ENCODE assay signal across 35 cellular contexts in genomic region chr2:176645494-176645893, GRCh38.
DNase-seq lines count a peak whose midpoint lies in the region; ATAC-seq, FAIRE-seq and TF ChIP-seq lines count a peak whose summit lies in the region.
"Had no signal": no experiment of that assay in that cellular context is flagged by ENCODE, and none has a peak within 500 bp of the region (broad histone marks: within the 10 kb centered on the region; RNA-seq: fewer than 3 reads in every experiment).

No MANE protein-coding gene starts in this region.

- peak overlapping the region; percentile 77 for H4K91ac ChIP-seq in H1 (replicated peaks; ENCODE audit: insufficient read length, low read length)

- H3K18ac ChIP-seq in H1 (ENCODE audit: extremely low read depth, low read length), result peak overlapping the region; percentile 12; the same call in 1 of the 2 replicates

- no peaks in the 10 kb centered on the region for H3K9me1 ChIP-seq in K562 (ENCODE audit: control insufficient read depth, insufficient read depth, low read length)

- H2BK20ac ChIP-seq in H1 (ENCODE audit: low read length), result no peak overlapping the region

- WGBS in HepG2 (ENCODE audit: low lambda C conversion rate), result 13% methylated on average over 3 of the region's 3 CpGs
- 87% methylated on average over 3 of the region's 3 CpGs for WGBS in right lobe of liver (ENCODE audit: insufficient coverage, low coverage, low lambda C conversion rate, missing lambda C conversion rate)
- WGBS in K562 (ENCODE audit: insufficient coverage, low coverage, missing lambda C conversion rate), result 4% methylated on average over 3 of the region's 3 CpGs
- 91% methylated on average over 3 of the region's 3 CpGs; no CpG with 5 or more reads in 1 of the 2 experiments for WGBS in H1 (ENCODE audit: extremely low coverage in 1 of 2, insufficient coverage in 1 of 2, insufficient read length in 1 of 2, insufficient replicate concordance in 2 of 2, low coverage in 1 of 2, low lambda C conversion rate in 2 of 2, missing lambda C conversion rate in 1 of 2), 2 experiments
- WGBS in small intestine, 3 donors, result 84 to 90% (median 90%) methylated on average over 3 of the region's 3 CpGs
- WGBS in heart left ventricle, 4 donors, result 94 to 100% (median 97%) methylated on average over 3 of the region's 3 CpGs

- POLR2A ChIA-PET in HepG2 (lab: Yijun Ruan, JAX), result no interaction called here
- POLR2A ChIA-PET in K562 (lab: Yijun Ruan, JAX), result interaction anchor here (0.6 kb wide), 2 partner anchors 30 to 473 kb away, joined by 3 read pairs; no protein-coding TSS in a partner anchor
- POLR2A ChIA-PET in H1 (lab: Charles Lee; ENCODE audit: partially characterized antibody), result no interaction called here

- FAIRE-seq in HepG2 (lab: Jason Lieb, UNC) (no peak), GM12892 (lab: Jason Lieb, UNC) (peak; percentile 9), K562 (lab: Jason Lieb, UNC) (no peak), H1 (lab: Jason Lieb, UNC) (no peak), small intestine (lab: Jason Lieb, UNC) (no peak)
- FAIRE-seq: A204.1, A549, D721Med had no signal

- no peak overlapping the region for H3K9ac ChIP-seq in HepG2 (ENCODE audit: insufficient read depth, low read depth, low read length)
- H3K9ac ChIP-seq in K562 (ENCODE audit: insufficient read depth in 1 of 2, low read depth in 2 of 2, low read length in 2 of 2), result no peak overlapping the region
- H3K9ac ChIP-seq in H1 (replicated peaks in 1 of 4; ENCODE audit: extremely low read depth in 1 of 4, low read depth in 3 of 4, low read length in 3 of 4), result no peak overlapping the region
- H3K9ac ChIP-seq: BLaER1; BLaER1 treated with 17β-estradiol and CSF1 and Interleukin-3, amounts not matched to agents 10 nM and 100 nM had no signal

- H2BK15ac ChIP-seq in H1 (ENCODE audit: low read length), result no peak overlapping the region

- in situ Hi-C loops in HepG2 (cut with HindIII; ENCODE audit: extremely low pct_ligation_motif_present, low pct_unique_long_range_greater_than_20kb), result no loop called here
- in situ Hi-C loops in K562 (cut with MboI), result no loop called here

- no peak overlapping the region for H3K4ac ChIP-seq in H1 (replicated peaks; ENCODE audit: insufficient read length, low read depth, low read length)

- no peak for ATAC-seq in HepG2
- no peak for ATAC-seq in right lobe of liver
- no peak for ATAC-seq in K562
- no peak for ATAC-seq in HG02763 (IDR thresholded peaks at IDR 0.05; ENCODE audit: unreplicated experiment)
- no peak for ATAC-seq in heart left ventricle
- ATAC-seq: A549; CD8-positive, alpha-beta T cell had no signal

- intact Hi-C loops in HepG2 (cut with micrococcal nuclease; ENCODE audit: unreplicated experiment) (no loop called here), right lobe of liver (cut with DNase I) (no loop called here), K562 (cut with micrococcal nuclease) (no loop called here), heart left ventricle (cut with DNase I) (loop anchor here in 3 of 10 donors (5.0 to 10.0 kb wide), 3 partner anchors 191 to 518 kb away; partner anchors contain the start of gene HOXD8 (in 1 of the 3))

- no peak overlapping the region for H3K56ac ChIP-seq in H1 (replicated peaks; ENCODE audit: insufficient read length, low read depth, low read length)

- H3K4me2 ChIP-seq in HepG2 (ENCODE audit: low read depth, low read length) (no peak overlapping the region), K562 (ENCODE audit: insufficient read depth, low read length) (no peak overlapping the region), H1 (ENCODE audit: insufficient read depth in 1 of 2, low read depth in 2 of 2, low read length in 2 of 2) (peak overlapping the region in 1 of 2 experiments; percentile 9; a peak in 1 of 4 replicates)
- H3K4me2 ChIP-seq: A549; BLaER1; BLaER1 treated with 17β-estradiol and CSF1 and Interleukin-3, amounts not matched to agents 10 nM and 100 nM had no signal

- H2AK5ac ChIP-seq in H1 (ENCODE audit: low read depth, low read length), result no peak overlapping the region

- TF ChIP-seq EP300 in HepG2 (IDR thresholded peaks at IDR 0.05; ENCODE audit: low read depth in 2 of 2, low read length in 2 of 2) (no peak), HepG2 (CRISPR knock-in tag; IDR thresholded peaks at IDR 0.05; ENCODE audit: borderline replicate concordance) (no peak), K562 (IDR thresholded peaks at IDR 0.05; ENCODE audit: low read length) (no peak), H1 (IDR thresholded peaks at IDR 0.05; ENCODE audit: borderline replicate concordance in 1 of 2, low read depth in 2 of 2, low read length in 2 of 2) (no peak)

- H3K23ac ChIP-seq in H1 (ENCODE audit: insufficient read length), result no peak overlapping the region

- no peak for DNase-seq in HepG2 (ENCODE audit: low spot score)
- no peak for DNase-seq in right lobe of liver
- no peak for DNase-seq in GM12892 (ENCODE audit: insufficient read length)
- DNase-seq in K562 (ENCODE audit: extremely low read depth in 1 of 4, low spot score in 3 of 4), result no peak
- DNase-seq in H1 (ENCODE audit: low read depth in 1 of 2, low spot score in 2 of 2), result no peak
- DNase-seq in small intestine, result no peak
- no peak for DNase-seq in heart left ventricle
- DNase-seq: 8988T; ACHN; AML-193; BE2C; C1 segment of cervical spinal cord; Caco-2; Calu3; CD4-positive, alpha-beta memory T cell; CD4-positive, alpha-beta T cell; CD4-positive, CD25-positive, alpha-beta regulatory T cell; CD8-positive, alpha-beta memory T cell; CD8-positive, alpha-beta T cell; COR-L47; DMS 273 treated with DMSO at 0.1 percent for 48 hours; DMS153; DMS53; DMS79; DMS79 treated with DMSO at 0.1 percent for 48 hours; DND-41; EL had no signal

- TF ChIP-seq POLR2A in HepG2 (IDR thresholded peaks at IDR 0.05; ENCODE audit: insufficient read depth in 1 of 2, low read depth in 2 of 2, low read length in 2 of 2) (no peak), right lobe of liver (IDR thresholded peaks at IDR 0.05) (no peak), GM12892 (IDR thresholded peaks at IDR 0.05; ENCODE audit: low read depth, low read length) (no peak), K562 (conservative IDR thresholded peaks at IDR 0.05) (no peak), H1 (IDR thresholded peaks at IDR 0.05; ENCODE audit: control extremely low read depth in 1 of 2, low read depth in 2 of 2, low read length in 2 of 2) (no peak), heart left ventricle (IDR thresholded peaks at IDR 0.05) (no peak)

- H2BK120ac ChIP-seq in H1 (replicated peaks; ENCODE audit: low read depth, low read length), result no peak overlapping the region

- no peak overlapping the region for H3K14ac ChIP-seq in H1 (ENCODE audit: insufficient read length)

- H2BK5ac ChIP-seq in H1 (ENCODE audit: low read depth, low read length), result no peak overlapping the region; the same call in 1 of the 2 replicates

- H2AFZ ChIP-seq in HepG2 (ENCODE audit: low read length) (no peak overlapping the region), K562 (ENCODE audit: low read depth, low read length) (no peak overlapping the region), H1 (ENCODE audit: low read length) (no peak overlapping the region)

- H3K23me2 ChIP-seq in H1 (ENCODE audit: low read depth, low read length), result no peaks in the 10 kb centered on the region; the same call in 1 of the 2 replicates

- H3K27me3 ChIP-seq in HepG2 (ENCODE audit: control insufficient read depth in 1 of 2, insufficient read depth in 2 of 2, low read length in 2 of 2), result peaks cover 0 to 57% of the 10 kb centered on the region in 2 experiments; a peak in 4 of 5 replicates
- H3K27me3 ChIP-seq in right lobe of liver, result peaks cover 0 to 8% of the 10 kb centered on the region in 2 donors
- peaks cover 11 to 19% of the 10 kb centered on the region in 2 experiments for H3K27me3 ChIP-seq in K562 (ENCODE audit: control insufficient read depth in 2 of 2, insufficient read depth in 2 of 2, low read length in 2 of 2)
- H3K27me3 ChIP-seq in H1 (replicated peaks in 1 of 4; ENCODE audit: control insufficient read depth in 3 of 4, extremely low read depth in 1 of 4, insufficient read depth in 3 of 4, low read length in 3 of 4), result peaks cover 2 to 4% (median 2%) of the 10 kb centered on the region in 4 experiments; a peak in 5 of 7 replicates
- peaks cover 0 to 14% of the 10 kb centered on the region in 2 donors for H3K27me3 ChIP-seq in small intestine (ENCODE audit: control insufficient read depth in 2 of 2, insufficient read depth in 2 of 2, low read length in 2 of 2)
- peaks cover 0 to 91% (median 31%) of the 10 kb centered on the region in 9 donors for H3K27me3 ChIP-seq in heart left ventricle
- H3K27me3 ChIP-seq: BE2C had no signal

- no peak overlapping the region for H2BK12ac ChIP-seq in H1 (ENCODE audit: low read depth, low read length)

- H3K79me2 ChIP-seq in HepG2 (ENCODE audit: insufficient read depth, low read length) (no peaks in the 10 kb centered on the region), K562 (ENCODE audit: control insufficient read depth, insufficient read depth, low read length) (no peaks in the 10 kb centered on the region), H1 (ENCODE audit: control insufficient read depth in 1 of 2, insufficient read depth in 2 of 2, low read length in 2 of 2) (no peaks in the 10 kb centered on the region)

- no peaks in the 10 kb centered on the region for H3K36me3 ChIP-seq in HepG2 (replicated peaks in 1 of 2; ENCODE audit: control insufficient read depth in 1 of 2, insufficient read depth in 2 of 2, low read length in 2 of 2)
- no peaks in the 10 kb centered on the region for H3K36me3 ChIP-seq in right lobe of liver
- H3K36me3 ChIP-seq in K562 (ENCODE audit: control insufficient read depth, insufficient read depth, low read length), result no peaks in the 10 kb centered on the region
- no peaks in the 10 kb centered on the region for H3K36me3 ChIP-seq in H1 (ENCODE audit: control insufficient read depth in 2 of 4, insufficient read depth in 4 of 4, low read length in 3 of 4)
- H3K36me3 ChIP-seq in small intestine (ENCODE audit: control insufficient read depth in 2 of 2, insufficient read depth in 2 of 2, low read length in 2 of 2), result no peaks in the 10 kb centered on the region
- H3K36me3 ChIP-seq in heart left ventricle, result no peaks in the 10 kb centered on the region
- H3K36me3 ChIP-seq: BE2C; BLaER1; BLaER1 treated with 17β-estradiol and CSF1 and Interleukin-3, amounts not matched to agents 10 nM and 100 nM had no signal

- TF ChIP-seq CTCF in HepG2 (CRISPR knock-in tag; IDR thresholded peaks at IDR 0.05) (no peak), right lobe of liver (IDR thresholded peaks at IDR 0.05) (no peak), K562 (IDR thresholded peaks at IDR 0.05 in 2 of 3, conservative IDR thresholded peaks at IDR 0.05 in 1 of 3; ENCODE audit: insufficient read depth in 2 of 3, low read depth in 1 of 3, low read length in 3 of 3) (no peak), H1 (IDR thresholded peaks at IDR 0.05; ENCODE audit: control extremely low read depth in 1 of 3, insufficient read depth in 1 of 3, low read depth in 1 of 3, low read length in 3 of 3) (no peak), heart left ventricle (IDR thresholded peaks at IDR 0.05) (no peak)

- H3K9me3 ChIP-seq in HepG2 (ENCODE audit: low read length) (no peaks in the 10 kb centered on the region), right lobe of liver (no peaks in the 10 kb centered on the region), K562 (replicated peaks; ENCODE audit: control insufficient read depth, insufficient read depth, low read depth, low read length) (no peaks in the 10 kb centered on the region), H1 (ENCODE audit: insufficient read depth in 2 of 2, low read depth in 1 of 2, low read length in 1 of 2) (no peaks in the 10 kb centered on the region), small intestine (ENCODE audit: control insufficient read depth, low read depth) (no peaks in the 10 kb centered on the region), heart left ventricle (no peaks in the 10 kb centered on the region)
- H3K9me3 ChIP-seq: A549; BE2C; BLaER1; BLaER1 treated with 17β-estradiol and CSF1 and Interleukin-3, amounts not matched to agents 10 nM and 100 nM; Caco-2 had no signal

- TF ChIP-seq RAD21 in HepG2 (CRISPR knock-in tag; IDR thresholded peaks at IDR 0.05), result no peak
- no peak for TF ChIP-seq RAD21 in K562 (CRISPR knock-in tag; conservative IDR thresholded peaks at IDR 0.05 in 1 of 2, IDR thresholded peaks at IDR 0.05 in 1 of 2)
- no peak for TF ChIP-seq RAD21 in H1 (IDR thresholded peaks at IDR 0.05 in 1 of 2, conservative IDR thresholded peaks at IDR 0.05 in 1 of 2; ENCODE audit: low read depth in 2 of 2, low read length in 2 of 2)

- CTCF ChIA-PET in HepG2 (lab: Yijun Ruan, JAX; ENCODE audit: low intra/inter-chr PET ratio, low total read pairs) (no interaction called here), K562 (lab: Yijun Ruan, JAX; ENCODE audit: low intra/inter-chr PET ratio) (no interaction called here), H1 (lab: Charles Lee; ENCODE audit: partially characterized antibody) (interaction anchor here (0.8 to 13.2 kb wide), 5 partner anchors 7 to 502 kb away, joined by 3 to 119 read pairs (median 7); no protein-coding TSS in a partner anchor)

- no peaks in the 10 kb centered on the region for H3K79me1 ChIP-seq in H1 (ENCODE audit: low read depth, low read length)

- H3K4me3 ChIP-seq in HepG2 (replicated peaks in 1 of 3; ENCODE audit: insufficient read depth in 1 of 3, low read depth in 2 of 3, low read length in 3 of 3), result no peak overlapping the region
- no peak overlapping the region for H3K4me3 ChIP-seq in right lobe of liver
- H3K4me3 ChIP-seq in K562, result no peak overlapping the region
- no peak overlapping the region for H3K4me3 ChIP-seq in H1 (ENCODE audit: extremely low read depth in 1 of 4, insufficient read depth in 2 of 4, low read depth in 3 of 4, low read length in 4 of 4)
- H3K4me3 ChIP-seq in small intestine (ENCODE audit: low read depth in 1 of 2, low read length in 2 of 2), result no peak overlapping the region
- H3K4me3 ChIP-seq in heart left ventricle, result no peak overlapping the region
- H3K4me3 ChIP-seq: A549; BLaER1; BLaER1 treated with 17β-estradiol and CSF1 and Interleukin-3, amounts not matched to agents 10 nM and 100 nM had no signal

- H4K5ac ChIP-seq in H1 (ENCODE audit: insufficient read length, low read depth, low read length), result no peak overlapping the region

- no peaks in the 10 kb centered on the region for H3K4me1 ChIP-seq in HepG2 (ENCODE audit: insufficient read depth, low read length)
- no peaks in the 10 kb centered on the region for H3K4me1 ChIP-seq in right lobe of liver
- no peaks in the 10 kb centered on the region for H3K4me1 ChIP-seq in K562 (replicated peaks in 1 of 2; ENCODE audit: control insufficient read depth in 2 of 2, insufficient read depth in 2 of 2, low read length in 2 of 2)
- peaks cover 0 to 16% (median 5%) of the 10 kb centered on the region in 4 experiments; a peak in 6 of 7 replicates for H3K4me1 ChIP-seq in H1 (replicated peaks in 1 of 4; ENCODE audit: control insufficient read depth in 3 of 4, insufficient read depth in 4 of 4, low read length in 3 of 4)
- no peaks in the 10 kb centered on the region for H3K4me1 ChIP-seq in small intestine (ENCODE audit: control insufficient read depth in 2 of 2, insufficient read depth in 1 of 2, low read depth in 1 of 2, low read length in 1 of 2)
- H3K4me1 ChIP-seq in heart left ventricle, result no peaks in the 10 kb centered on the region
- H3K4me1 ChIP-seq: A549, Caco-2 had no signal

- no peaks in the 10 kb centered on the region for H4K20me1 ChIP-seq in HepG2 (ENCODE audit: insufficient read depth, low read length)
- no peaks in the 10 kb centered on the region for H4K20me1 ChIP-seq in K562 (replicated peaks; ENCODE audit: control insufficient read depth, insufficient read depth, low read length)
- no peaks in the 10 kb centered on the region for H4K20me1 ChIP-seq in H1 (replicated peaks in 1 of 2; ENCODE audit: control insufficient read depth in 1 of 2, insufficient read depth in 2 of 2, low read length in 2 of 2)
- H4K20me1 ChIP-seq: BLaER1; BLaER1 treated with 17β-estradiol and CSF1 and Interleukin-3, amounts not matched to agents 10 nM and 100 nM had no signal

- no TSS peak for BruUV-seq in HepG2 (replicated peaks; lab: Mats Ljungman, UMichigan)
- BruUV-seq in K562 (replicated peaks; lab: Mats Ljungman, UMichigan), result no TSS peak

- H3K27ac ChIP-seq in HepG2 (ENCODE audit: extremely low read length, insufficient read depth, low read length), result no peak overlapping the region
- no peak overlapping the region for H3K27ac ChIP-seq in right lobe of liver
- H3K27ac ChIP-seq in K562 (ENCODE audit: extremely low read depth, low read depth, low read length), result no peak overlapping the region
- H3K27ac ChIP-seq in H1 (ENCODE audit: low read depth, low read length), result no peak overlapping the region
- H3K27ac ChIP-seq in small intestine (ENCODE audit: low read depth in 1 of 2, low read length in 1 of 2), result no peak overlapping the region
- no peak overlapping the region for H3K27ac ChIP-seq in heart left ventricle
- H3K27ac ChIP-seq: 22Rv1; A549; BLaER1; BLaER1 treated with 17β-estradiol and CSF1 and Interleukin-3, amounts not matched to agents 10 nM and 100 nM; C4-2B had no signal

- no peak overlapping the region for H4K8ac ChIP-seq in H1 (ENCODE audit: extremely low read depth, insufficient read depth, low read length)

Comparison
In these comparisons a context has a peak if more than half of its experiments do, and no peak if none do; other contexts are left out.
1. Of the 241 proteins assayed by ChIP-seq in both HepG2 and K562: peak only in HepG2: none; only in K562: ADNP; in both: none; in neither: 240.